Comparison of ENCODE assay signal across 7 cellular contexts in the genomic region with DNA sequence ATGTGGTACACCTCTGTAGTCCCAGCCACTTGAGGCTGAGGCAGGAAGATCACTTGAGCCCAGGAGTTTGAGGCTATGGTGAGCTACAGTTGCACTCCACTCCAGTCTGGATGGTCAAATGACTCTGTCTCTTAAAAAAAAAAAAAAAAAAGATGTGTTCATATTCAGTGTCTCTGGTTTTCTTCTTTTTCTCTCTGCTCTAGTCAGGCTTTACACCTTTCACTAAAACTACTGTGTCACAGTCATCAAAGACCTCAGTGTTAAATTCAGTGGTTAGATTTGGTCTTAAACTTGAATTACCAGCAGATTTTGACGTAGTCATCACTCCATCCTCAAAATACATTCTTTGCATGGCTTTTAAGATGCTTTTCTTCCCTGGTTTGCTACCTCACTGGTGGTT.
"Had no signal": no experiment of that assay in that cellular context is flagged by ENCODE, and none has a peak within 500 bp of the region (broad histone marks: within the 10 kb centered on the region; RNA-seq: fewer than 3 reads in every experiment).

No MANE protein-coding gene starts in this region.

- H3K4me1 Mint-ChIP-seq: IgD-negative memory B cell had no signal

- H3K27me3 Mint-ChIP-seq: IgD-negative memory B cell had no signal

- FAIRE-seq: HepG2, HTR-8/SVneo, K562 had no signal

- DNase-seq: IMR-90, KBM-7, KG1 had no signal

- H3K9me3 Mint-ChIP-seq: IgD-negative memory B cell had no signal

- H3K4me3 Mint-ChIP-seq: IgD-negative memory B cell had no signal

- ATAC-seq: HepG2, K562 had no signal
